ENCODE assay signal across 1 cellular context in genomic region chr1:45551684-45552083, GRCh38.
TF ChIP-seq lines count a peak whose summit lies in the region.

No MANE protein-coding gene starts in this region.

TF ChIP-seq in endothelial cell of umbilical vein, 7 proteins besides CTCF, POLR2A, EP300 and RAD21:
- no peak for TF ChIP-seq JUN (IDR thresholded peaks at IDR 0.05; ENCODE audit: borderline replicate concordance, insufficient read depth, insufficient read length, low read depth)
- TF ChIP-seq EZH2 (IDR thresholded peaks at IDR 0.05; ENCODE audit: borderline replicate concordance, low read depth, low read length, severe bottlenecking), result no peak
- no peak for TF ChIP-seq POLR2AphosphoS5 (IDR thresholded peaks at IDR 0.05; ENCODE audit: insufficient read depth, low read depth, low read length)
- no peak for TF ChIP-seq MYC (IDR thresholded peaks at IDR 0.05; ENCODE audit: low read depth, low read length)
